Comparison of ENCODE assay signal across 15 cellular contexts in genomic region chr2:134295441-134295840, GRCh38. TPM values are rescaled to one million over a fixed set of nuclear protein-coding genes. Genes with fewer than 3 reads are reported as not detected.
A peak's percentile ranks its signal among the peaks of the same experiment; 100 is the strongest.
DNase-seq lines count a peak whose midpoint lies in the region; ATAC-seq and TF ChIP-seq lines count a peak whose summit lies in the region.
"Had no signal": no experiment of that assay in that cellular context is flagged by ENCODE, and none has a peak within 500 bp of the region (broad histone marks: within the 10 kb centered on the region; RNA-seq: fewer than 3 reads in every experiment).

No MANE protein-coding gene starts in this region.

- H3K4me2 ChIP-seq in BLaER1, result peak overlapping the region; percentile 86
- H3K4me2 ChIP-seq in OCI-LY1 (ENCODE audit: low read length), result peak overlapping the region; percentile 63

- H3K4me3 ChIP-seq in BLaER1, result no peak overlapping the region
- H3K4me3 ChIP-seq in OCI-LY1 (ENCODE audit: low read depth, low read length, poor library complexity, severe bottlenecking), result peak overlapping the region; percentile 29
- no peak overlapping the region for H3K4me3 ChIP-seq in skeletal muscle tissue (ENCODE audit: low read length in 3 of 3)
- H3K4me3 ChIP-seq in gastroesophageal sphincter, result no peak overlapping the region
- H3K4me3 ChIP-seq in aorta (ENCODE audit: low read length in 2 of 2), result no peak overlapping the region

- no peak for TF ChIP-seq POLR2A in gastroesophageal sphincter (IDR thresholded peaks at IDR 0.05)

- H3K9me3 ChIP-seq in BLaER1 (no peaks in the 10 kb centered on the region), OCI-LY1 (ENCODE audit: low read length) (no peaks in the 10 kb centered on the region), skeletal muscle tissue (ENCODE audit: control insufficient read depth in 3 of 3, low read length in 3 of 3) (no peaks in the 10 kb centered on the region), gastroesophageal sphincter (no peaks in the 10 kb centered on the region), aorta (ENCODE audit: control insufficient read depth, low read length) (no peaks in the 10 kb centered on the region)

- H4K20me1 ChIP-seq in BLaER1, result no peaks in the 10 kb centered on the region
- no peaks in the 10 kb centered on the region for H4K20me1 ChIP-seq in OCI-LY1 (ENCODE audit: insufficient read depth, low read length)

- intact Hi-C loops in left cardiac atrium (cut with DNase I) (no loop called here), aorta (cut with DNase I) (no loop called here)

- H3K27me3 ChIP-seq in BLaER1, result no peaks in the 10 kb centered on the region
- H3K27me3 ChIP-seq in OCI-LY1 (ENCODE audit: insufficient read depth, low read length), result no peaks in the 10 kb centered on the region
- no peaks in the 10 kb centered on the region for H3K27me3 ChIP-seq in skeletal muscle tissue (ENCODE audit: control insufficient read depth in 3 of 3, insufficient read depth in 3 of 3, low read length in 3 of 3)
- H3K27me3 ChIP-seq in gastroesophageal sphincter, result no peaks in the 10 kb centered on the region
- H3K27me3 ChIP-seq in aorta (ENCODE audit: control insufficient read depth in 1 of 2, insufficient read depth in 2 of 2, low read length in 1 of 2), result no peaks in the 10 kb centered on the region

- H2AFZ ChIP-seq in OCI-LY1 (ENCODE audit: low read length), result no peak overlapping the region

- ATAC-seq in left cardiac atrium (peak; percentile 54 to 68), gastroesophageal sphincter (no peak), aorta (ENCODE audit: low FRiP score) (no peak), GM18868 (IDR thresholded peaks at IDR 0.05; ENCODE audit: unreplicated experiment) (no peak)
- ATAC-seq: HepG2, left colon had no signal

- H3K9ac ChIP-seq in BLaER1 (peak overlapping the region; percentile 3; the same call in 1 of the 2 replicates), OCI-LY1 (ENCODE audit: low read length) (peak overlapping the region; percentile 56; the same call in 1 of the 2 replicates), skeletal muscle tissue (ENCODE audit: low read depth in 1 of 3, low read length in 3 of 3) (no peak overlapping the region)

- H3K27ac ChIP-seq in BLaER1 (peak overlapping the region; percentile 82), OCI-LY1 (ENCODE audit: low read depth, low read length, poor library complexity, severe bottlenecking) (peak overlapping the region; percentile 97), skeletal muscle tissue (ENCODE audit: low read depth, low read length) (peak overlapping the region; percentile 36), gastroesophageal sphincter (peak overlapping the region in 2 of 4 donors; percentile 19 to 51), aorta (ENCODE audit: low read depth in 1 of 2, low read length in 2 of 2) (peak overlapping the region in 1 of 2 donors; percentile 28)

- no peak for TF ChIP-seq CTCF in OCI-LY1 (IDR thresholded peaks at IDR 0.05; ENCODE audit: low read length)
- TF ChIP-seq CTCF in gastroesophageal sphincter (IDR thresholded peaks at IDR 0.05), result no peak

- H3K36me3 ChIP-seq in BLaER1 (peaks cover 49% of the 10 kb centered on the region), OCI-LY1 (ENCODE audit: insufficient read depth, low read length) (peaks cover 24% of the 10 kb centered on the region; the same call in 1 of the 2 replicates), skeletal muscle tissue (ENCODE audit: control insufficient read depth in 3 of 3, insufficient read depth in 3 of 3, low read length in 3 of 3) (no peaks in the 10 kb centered on the region), gastroesophageal sphincter (no peaks in the 10 kb centered on the region), aorta (ENCODE audit: control insufficient read depth in 1 of 2, insufficient read depth in 2 of 2, low read length in 1 of 2) (no peaks in the 10 kb centered on the region)

- peaks cover 90% of the 10 kb centered on the region for H3K4me1 ChIP-seq in BLaER1
- H3K4me1 ChIP-seq in OCI-LY1 (ENCODE audit: insufficient read depth, low read length, severe bottlenecking), result peaks cover 85% of the 10 kb centered on the region
- peaks cover 0 to 6% (median 0%) of the 10 kb centered on the region in 3 donors for H3K4me1 ChIP-seq in skeletal muscle tissue (ENCODE audit: control insufficient read depth in 3 of 3, insufficient read depth in 3 of 3, low read length in 3 of 3)
- peaks cover 0 to 15% (median 0%) of the 10 kb centered on the region in 3 donors for H3K4me1 ChIP-seq in gastroesophageal sphincter
- no peaks in the 10 kb centered on the region for H3K4me1 ChIP-seq in aorta (ENCODE audit: control insufficient read depth in 1 of 2, insufficient read depth in 2 of 2, low read length in 2 of 2)

- peaks cover 3% of the 10 kb centered on the region; the same call in 1 of the 2 replicates for H3F3A ChIP-seq in OCI-LY1 (ENCODE audit: insufficient read depth, low read length)

- WGBS in gastroesophageal sphincter (ENCODE audit: low coverage in 1 of 2), 2 donors, result 53 to 58% methylated on average over 3 of the region's 3 CpGs
- 18 to 22% methylated on average over 3 of the region's 3 CpGs for WGBS in aorta, 2 donors

- DNase-seq in left cardiac atrium (no peak), NCI-H2196 (lab: John Stamatoyannopoulos, UW; ENCODE audit: unreplicated experiment) (no peak), aorta (no peak)
- DNase-seq: activated naive CD4-positive, alpha-beta T cell treated with anti-CD3 and anti-CD28 coated beads, Interleukin-2, amount 50 U/mL, for 16 hours; DMS79 treated with DMSO at 0.1 percent for 48 hours; left colon; NCI-H1105; NCI-H345; OCI-M1 had no signal

- H3K9me2 ChIP-seq in OCI-LY1 (ENCODE audit: low read depth, low read length), result no peaks in the 10 kb centered on the region

- H3K79me2 ChIP-seq in OCI-LY1 (ENCODE audit: insufficient read depth, low read length), result peaks cover 49% of the 10 kb centered on the region

- no peak for TF ChIP-seq EP300 in gastroesophageal sphincter (IDR thresholded peaks at IDR 0.05)

RNA-seq across cellular contexts. Expression of gene MGAT5, which starts 41.6 kb away (rescaled TPM):
- 100 to 1,000 TPM; 110 to 142 TPM for total RNA-seq in left cardiac atrium
- 37.6 TPM for total RNA-seq in skeletal muscle tissue
- 10 to 100 TPM; 32.4 to 65.9 (median 46.6) TPM for total RNA-seq in gastroesophageal sphincter
- 10 to 100 TPM; 36.1 to 49.7 TPM for total RNA-seq in aorta
- 1 to 10 TPM; 6.1 to 8.2 TPM for polyA plus RNA-seq in aorta

Comparison
In these comparisons a context has a peak if more than half of its experiments do, and no peak if none do; other contexts are left out.
1. H3K9ac ChIP-seq: peak in BLaER1 (single experiment) and OCI-LY1 (single experiment); none in skeletal muscle tissue (0 of 3).
2. ATAC-seq: peak in left cardiac atrium (2 of 2); none in gastroesophageal sphincter (single experiment), aorta (single experiment) and GM18868 (single experiment).